12 cellular contexts compared by ENCODE assay signal in the genomic region with DNA sequence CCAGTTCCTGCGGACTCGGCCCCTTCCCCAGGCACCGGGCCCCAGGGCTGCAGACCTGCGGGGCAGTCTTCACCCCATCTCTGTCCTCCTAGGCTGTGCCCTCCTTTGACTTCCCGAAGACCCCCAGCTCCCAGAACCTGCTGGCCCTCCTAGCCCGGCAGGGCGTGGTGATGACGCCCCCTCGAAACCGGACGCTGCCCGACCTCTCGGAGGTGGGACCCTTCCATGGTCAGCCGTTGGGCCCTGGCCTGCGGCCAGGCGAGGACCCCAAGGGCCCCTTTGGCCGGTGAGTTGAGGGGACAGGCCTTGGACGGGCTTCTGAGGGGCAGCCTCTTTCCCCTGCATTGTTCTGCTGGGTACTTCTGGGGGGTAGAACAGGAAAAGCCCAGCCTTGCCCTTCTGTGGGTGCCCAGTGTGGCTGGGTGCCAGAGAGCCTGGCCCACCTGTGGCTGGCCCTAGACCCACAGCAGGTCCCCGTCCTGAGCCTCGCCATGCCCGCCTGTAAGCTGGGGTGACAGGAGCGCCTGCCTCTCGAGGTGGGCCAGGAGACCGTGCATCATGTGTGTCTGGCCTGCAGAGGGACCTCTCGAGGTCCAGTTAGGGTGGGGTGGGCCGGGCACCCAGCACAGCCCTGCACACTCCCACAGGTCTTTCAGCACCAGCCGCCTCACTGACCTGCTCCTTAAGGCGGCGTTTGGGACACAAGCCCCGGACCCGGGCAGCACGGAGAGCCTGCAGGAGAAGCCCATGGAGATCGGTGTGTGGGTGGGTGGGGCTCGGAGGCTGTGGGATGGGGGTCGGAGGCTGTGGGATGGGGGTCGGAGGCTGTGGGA.
"Had no signal": no experiment of that assay in that cellular context is flagged by ENCODE, and none has a peak within 500 bp of the region (broad histone marks: within the 10 kb centered on the region; RNA-seq: fewer than 3 reads in every experiment).

No MANE protein-coding gene starts in this region.

- H3K4me2 ChIP-seq: smooth muscle cell had no signal

- ATAC-seq: activated CD4-positive, alpha-beta T cell treated with anti-CD3 and anti-CD28 coated beads for 36 hours; esophagus mucosa; pancreas had no signal

- H3K27me3 ChIP-seq: ascending aorta, pancreas, transverse colon had no signal

- DNase-seq: activated CD4-positive, alpha-beta memory T cell treated with anti-CD3 and anti-CD28 coated beads, Interleukin-2, amount 10 ng/mL, durations not matched to agents 7 days and 5 days; activated CD4-positive, alpha-beta T cell treated with anti-CD3 and anti-CD28 coated beads for 36 hours; activated CD8-positive, alpha-beta memory T cell treated with anti-CD3 and anti-CD28 coated beads, Interleukin-2, amount 50 U/mL, for 4 hours; T1000; transverse colon had no signal

- H3K4me3 ChIP-seq: ascending aorta, pancreas, smooth muscle cell, transverse colon had no signal

- FAIRE-seq: endometrium, islet of Langerhans, pancreas had no signal

- H3K27ac ChIP-seq: ascending aorta, pancreas, transverse colon, VCaP had no signal

- H3K9me3 ChIP-seq: ascending aorta, pancreas, transverse colon had no signal
